ENCODE assay signal across 1 cellular context in genomic region chr7:139726485-139726869, GRCh38.
TF ChIP-seq lines count a peak whose summit lies in the region.

No MANE protein-coding gene starts in this region.

TF ChIP-seq in HepG2, 621 proteins besides CTCF, POLR2A, EP300 and RAD21:
- TF ChIP-seq PITX1 (CRISPR knock-in tag; IDR thresholded peaks at IDR 0.05) (0 out of 2 replicates have a peak, but pooled peaks have one; percentile 50), ZNF207 (IDR thresholded peaks at IDR 0.05; ENCODE audit: borderline replicate concordance) (no peak), RARA (CRISPR knock-in tag; IDR thresholded peaks at IDR 0.05) (0 out of 2 replicates have a peak, but pooled peaks have one; percentile 23), BCL6 (CRISPR knock-in tag; IDR thresholded peaks at IDR 0.05) (0 out of 2 replicates have a peak, but pooled peaks have one; percentile 14), ESRRA (CRISPR knock-in tag; IDR thresholded peaks at IDR 0.05; ENCODE audit: low read depth) (peak; percentile 37; the same call in 1 of the 2 replicates), SIX4 (CRISPR knock-in tag; IDR thresholded peaks at IDR 0.05) (no peak), ONECUT2 (CRISPR knock-in tag; IDR thresholded peaks at IDR 0.05) (peak; percentile 74)
